ENCODE assay signal across 8 cellular contexts in the genomic region with DNA sequence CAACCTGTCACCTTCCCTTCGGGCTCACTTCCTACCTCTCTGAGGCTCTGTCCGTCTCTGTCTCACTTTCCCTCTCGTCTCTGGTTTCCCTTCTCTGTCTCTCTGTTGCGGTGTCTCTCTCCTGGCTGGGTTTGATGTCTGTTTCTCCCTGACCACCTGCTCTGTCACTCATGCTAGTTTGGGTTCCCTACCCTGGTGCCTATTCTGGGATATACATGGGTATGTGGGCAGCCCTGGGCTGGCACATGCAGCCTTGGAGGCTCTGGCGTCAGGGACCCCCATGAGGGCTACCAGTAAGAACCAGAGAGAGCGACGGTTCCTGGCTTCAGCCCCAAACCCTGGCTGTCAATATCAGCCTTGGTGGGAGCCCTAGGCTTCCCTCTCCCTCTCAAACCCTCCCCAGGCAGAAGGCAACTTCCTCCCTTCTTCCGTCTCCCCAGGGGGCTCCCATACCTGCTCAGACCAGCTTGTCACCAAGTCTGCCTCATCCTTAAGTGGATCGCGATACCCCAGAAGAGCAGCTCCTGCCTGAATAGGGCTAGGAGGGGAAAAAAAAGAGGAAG. TPM values are rescaled to one million over a fixed set of nuclear protein-coding genes. Genes with fewer than 3 reads are reported as not detected.
DNase-seq lines count a peak whose midpoint lies in the region; ATAC-seq and TF ChIP-seq lines count a peak whose summit lies in the region.

No MANE protein-coding gene starts in this region.

- no peaks in the 10 kb centered on the region for H3K9me3 ChIP-seq in AG04450 (ENCODE audit: control insufficient read depth, insufficient read depth, low read length)
- H3K9me3 ChIP-seq in mononuclear cell (ENCODE audit: low read depth, low read length) = no peaks in the 10 kb centered on the region

- CTCF ChIA-PET in AG04450 (lab: Charles Lee) = interaction anchor here (1.2 to 1.6 kb wide), 2 partner anchors 10 to 35 kb away, joined by 3 to 7 read pairs; partner anchors contain the start of gene RPL10

- POLR2A ChIA-PET in AG04450 (lab: Yijun Ruan, JAX) = interaction anchor here (1.7 kb wide), 1 partner anchor 10 kb away, joined by 12 read pairs; the partner anchor contains the start of gene RPL10

- no peaks in the 10 kb centered on the region for H3K79me2 ChIP-seq in GM23338 (replicated peaks; ENCODE audit: insufficient read depth)

- ATAC-seq in GM23338 (no peak), HG03196 (IDR thresholded peaks at IDR 0.05; ENCODE audit: unreplicated experiment) (no peak), HG03521 (IDR thresholded peaks at IDR 0.05; ENCODE audit: unreplicated experiment) (no peak), GM19452 (IDR thresholded peaks at IDR 0.05; ENCODE audit: unreplicated experiment) (no peak)

- H3F3A ChIP-seq in GM23338 (replicated peaks; ENCODE audit: low read depth) = no peaks in the 10 kb centered on the region

- H3K27ac ChIP-seq in AG04450 (ENCODE audit: low read depth, low read length) (peak overlapping the region; percentile 68), GM23338 (ENCODE audit: low read depth) (no peak overlapping the region)

- H3K27ac Mint-ChIP-seq in GM23338 = no peak overlapping the region

- H3K27me3 Mint-ChIP-seq in GM23338 (ENCODE audit: insufficient read depth, low read depth, poor library complexity) = peaks cover 10% of the 10 kb centered on the region

- DNase-seq in AG04450 (ENCODE audit: low read depth, low spot score) = no peak
- no peak for DNase-seq in GM23338 (ENCODE audit: low spot score)
- DNase-seq in astrocyte of the cerebellum (ENCODE audit: low read depth) = no peak
- no peak for DNase-seq in central memory CD4-positive, alpha-beta T cell

- peak overlapping the region; percentile 61 for H3K4me2 ChIP-seq in GM23338

- in situ Hi-C loops in astrocyte of the cerebellum (cut with HindIII; ENCODE audit: low sequenced_read_pairs) = no loop called here

- H3K27me3 ChIP-seq in AG04450 (ENCODE audit: control insufficient read depth, insufficient read depth, low read length) (no peaks in the 10 kb centered on the region), GM23338 (ENCODE audit: insufficient read depth) (no peaks in the 10 kb centered on the region), mononuclear cell (ENCODE audit: insufficient read depth, low read length) (no peaks in the 10 kb centered on the region)

- H3K36me3 ChIP-seq in GM23338 (ENCODE audit: insufficient read depth) = no peaks in the 10 kb centered on the region

- peak overlapping the region; percentile 62 for H3K4me3 Mint-ChIP-seq in GM23338

- H3K36me3 Mint-ChIP-seq in GM23338 (ENCODE audit: low read depth) = no peaks in the 10 kb centered on the region; the same call in 2 of the 3 replicates

- no peaks in the 10 kb centered on the region for H3K9me2 ChIP-seq in GM23338 (ENCODE audit: insufficient read depth)

- TF ChIP-seq CTCF in AG04450 (IDR thresholded peaks at IDR 0.05; ENCODE audit: low read depth, low read length) = no peak
- no peak for TF ChIP-seq CTCF in GM23338 (conservative IDR thresholded peaks at IDR 0.05; ENCODE audit: low read depth in 2 of 2)
- no peak for TF ChIP-seq CTCF in astrocyte of the cerebellum (IDR thresholded peaks at IDR 0.05; ENCODE audit: low read depth, low read length, missing control alignments)

- H2AFZ ChIP-seq in GM23338 = no peak overlapping the region

- no peaks in the 10 kb centered on the region for H3K9me3 Mint-ChIP-seq in GM23338

- peaks cover 8% of the 10 kb centered on the region; the same call in 1 of the 2 replicates for H3K4me1 ChIP-seq in GM23338 (ENCODE audit: insufficient read depth)
- peaks cover 31% of the 10 kb centered on the region for H3K4me1 ChIP-seq in mononuclear cell (ENCODE audit: insufficient read depth, low read length)

- H3K4me1 Mint-ChIP-seq in GM23338 = peaks cover 12% of the 10 kb centered on the region

- H3K4me3 ChIP-seq in AG04450 (ENCODE audit: low read depth, low read length) (peak overlapping the region; percentile 62), GM23338 (peak overlapping the region; percentile 44; the same call in 1 of the 2 replicates), astrocyte of the cerebellum (ENCODE audit: low read depth, low read length) (peak overlapping the region; percentile 45), mononuclear cell (ENCODE audit: low read length) (peak overlapping the region; percentile 38)

- no peaks in the 10 kb centered on the region for H4K20me1 ChIP-seq in GM23338 (replicated peaks; ENCODE audit: insufficient read depth)

TF ChIP-seq in GM23338, 12 proteins besides CTCF, POLR2A, EP300 and RAD21 (continues in another document):
- TF ChIP-seq STAT1 (IDR thresholded peaks at IDR 0.05; ENCODE audit: unreplicated experiment) = no peak
- no peak for TF ChIP-seq ETS1 (IDR thresholded peaks at IDR 0.05)
- TF ChIP-seq NANOG (IDR thresholded peaks at IDR 0.05; ENCODE audit: borderline replicate concordance) = no peak
- TF ChIP-seq POLR2AphosphoS5 (IDR thresholded peaks at IDR 0.05; ENCODE audit: low read depth) = no peak
- TF ChIP-seq ZNF331 (CRISPR knock-in tag; IDR thresholded peaks at IDR 0.05; ENCODE audit: low read depth) = no peak
- TF ChIP-seq ZNF114 (CRISPR knock-in tag; IDR thresholded peaks at IDR 0.05) = no peak
- TF ChIP-seq JUNB (IDR thresholded peaks at IDR 0.05; ENCODE audit: unreplicated experiment) = no peak
- TF ChIP-seq, protein P1, sequence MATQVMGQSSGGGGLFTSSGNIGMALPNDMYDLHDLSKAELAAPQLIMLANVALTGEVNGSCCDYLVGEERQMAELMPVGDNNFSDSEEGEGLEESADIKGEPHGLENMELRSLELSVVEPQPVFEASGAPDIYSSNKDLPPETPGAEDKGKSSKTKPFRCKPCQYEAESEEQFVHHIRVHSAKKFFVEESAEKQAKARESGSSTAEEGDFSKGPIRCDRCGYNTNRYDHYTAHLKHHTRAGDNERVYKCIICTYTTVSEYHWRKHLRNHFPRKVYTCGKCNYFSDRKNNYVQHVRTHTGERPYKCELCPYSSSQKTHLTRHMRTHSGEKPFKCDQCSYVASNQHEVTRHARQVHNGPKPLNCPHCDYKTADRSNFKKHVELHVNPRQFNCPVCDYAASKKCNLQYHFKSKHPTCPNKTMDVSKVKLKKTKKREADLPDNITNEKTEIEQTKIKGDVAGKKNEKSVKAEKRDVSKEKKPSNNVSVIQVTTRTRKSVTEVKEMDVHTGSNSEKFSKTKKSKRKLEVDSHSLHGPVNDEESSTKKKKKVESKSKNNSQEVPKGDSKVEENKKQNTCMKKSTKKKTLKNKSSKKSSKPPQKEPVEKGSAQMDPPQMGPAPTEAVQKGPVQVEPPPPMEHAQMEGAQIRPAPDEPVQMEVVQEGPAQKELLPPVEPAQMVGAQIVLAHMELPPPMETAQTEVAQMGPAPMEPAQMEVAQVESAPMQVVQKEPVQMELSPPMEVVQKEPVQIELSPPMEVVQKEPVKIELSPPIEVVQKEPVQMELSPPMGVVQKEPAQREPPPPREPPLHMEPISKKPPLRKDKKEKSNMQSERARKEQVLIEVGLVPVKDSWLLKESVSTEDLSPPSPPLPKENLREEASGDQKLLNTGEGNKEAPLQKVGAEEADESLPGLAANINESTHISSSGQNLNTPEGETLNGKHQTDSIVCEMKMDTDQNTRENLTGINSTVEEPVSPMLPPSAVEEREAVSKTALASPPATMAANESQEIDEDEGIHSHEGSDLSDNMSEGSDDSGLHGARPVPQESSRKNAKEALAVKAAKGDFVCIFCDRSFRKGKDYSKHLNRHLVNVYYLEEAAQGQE (IDR thresholded peaks at IDR 0.05; ENCODE audit: unreplicated experiment) = no peak
- no peak for TF ChIP-seq EZH2 (IDR thresholded peaks at IDR 0.05; ENCODE audit: low read depth, unreplicated experiment)
- no peak for TF ChIP-seq CREB1 (CRISPR knock-in tag; IDR thresholded peaks at IDR 0.05; ENCODE audit: low read depth)
- no peak for TF ChIP-seq EZH2phosphoT487 (IDR thresholded peaks at IDR 0.05; ENCODE audit: unreplicated experiment)

RNA-seq across cellular contexts. Expression of gene DNASE1L1, which starts 0.3 kb away (rescaled TPM):
- polyA plus RNA-seq in AG04450 (2011; rRNA removed) = 25.7 and 36.6 TPM in 2 replicates
- polyA minus RNA-seq in AG04450 (2011; rRNA and poly(A)+ RNA removed) = 17.5 and 27.0 TPM in 2 replicates
- 16.0 and 16.1 TPM in 2 replicates for total RNA-seq in GM23338 (2014; rRNA removed; shearing (Covaris generic))
- 3.3 and 4.1 TPM in 2 replicates for polyA plus RNA-seq in GM23338 (2016; fragmentation: Nextera tagmentation; extraction: Ambion mirVana)
- total RNA-seq in mononuclear cell = 30.2 TPM

RNA-seq across cellular contexts. Expression of gene TAFAZZIN, which starts 2.6 kb away (rescaled TPM):
- polyA plus RNA-seq in AG04450 (2011; rRNA removed) (13.0 and 15.3 TPM in 2 replicates), GM23338 (2016; fragmentation: Nextera tagmentation; extraction: Ambion mirVana) (24.1 and 26.1 TPM in 2 replicates)
- polyA minus RNA-seq in AG04450 (2011; rRNA and poly(A)+ RNA removed) = 11.5 and 14.0 TPM in 2 replicates
- 36.0 and 43.3 TPM in 2 replicates for total RNA-seq in GM23338 (2014; rRNA removed; shearing (Covaris generic))
- total RNA-seq in mononuclear cell = 33.2 TPM

RNA-seq across cellular contexts. Expression of gene RPL10, which starts 10.6 kb away (rescaled TPM):
- 3,912 and 4,828 TPM in 2 replicates for polyA plus RNA-seq in AG04450 (2011; rRNA removed)
- polyA minus RNA-seq in AG04450 (2011; rRNA and poly(A)+ RNA removed) = 1,196 and 1,530 TPM in 2 replicates
- total RNA-seq in GM23338 (2014; rRNA removed; shearing (Covaris generic)) = 3,338 and 4,929 TPM in 2 replicates
- polyA plus RNA-seq in GM23338 (2016; fragmentation: Nextera tagmentation; extraction: Ambion mirVana) = 1,696 and 1,721 TPM in 2 replicates
- total RNA-seq in mononuclear cell = 8,353 TPM

RNA-seq across cellular contexts. Expression of gene ATP6AP1, which starts 19.7 kb away (rescaled TPM):
- polyA plus RNA-seq in AG04450 (2011; rRNA removed) (65.0 and 79.7 TPM in 2 replicates), GM23338 (2016; fragmentation: Nextera tagmentation; extraction: Ambion mirVana) (37.7 and 39.4 TPM in 2 replicates)
- polyA minus RNA-seq in AG04450 (2011; rRNA and poly(A)+ RNA removed) = 50.3 and 70.1 TPM in 2 replicates
- 52.1 and 53.4 TPM in 2 replicates for total RNA-seq in GM23338 (2014; rRNA removed; shearing (Covaris generic))
- 47.9 TPM for total RNA-seq in mononuclear cell

RNA-seq across cellular contexts. Expression of gene GDI1, which starts 28.2 kb away (rescaled TPM):
- polyA plus RNA-seq in AG04450 (2011; rRNA removed) (149 and 154 TPM in 2 replicates), GM23338 (2016; fragmentation: Nextera tagmentation; extraction: Ambion mirVana) (48.5 and 49.1 TPM in 2 replicates)
- polyA minus RNA-seq in AG04450 (2011; rRNA and poly(A)+ RNA removed) = 123 and 149 TPM in 2 replicates
- 95.9 and 96.1 TPM in 2 replicates for total RNA-seq in GM23338 (2014; rRNA removed; shearing (Covaris generic))
- 67.6 TPM for total RNA-seq in mononuclear cell
